ENCODE assay signal across 22 cellular contexts in genomic region chr6:36641543-36641942, GRCh38. TPM values are rescaled to one million over a fixed set of nuclear protein-coding genes. Genes with fewer than 3 reads are reported as not detected.
A peak's percentile ranks its signal among the peaks of the same experiment; 100 is the strongest.
DNase-seq lines count a peak whose midpoint lies in the region; ATAC-seq and TF ChIP-seq lines count a peak whose summit lies in the region.
"Had no signal": no experiment of that assay in that cellular context is flagged by ENCODE, and none has a peak within 500 bp of the region (broad histone marks: within the 10 kb centered on the region; RNA-seq: fewer than 3 reads in every experiment).

No MANE protein-coding gene starts in this region.

- H3K4ac ChIP-seq in H9 (ENCODE audit: low read depth, low read length) (no peak overlapping the region), neuronal stem cell (ENCODE audit: low read length) (no peak overlapping the region)

- CTCF ChIA-PET in WTC11 (lab: Charles Lee) = no interaction called here

- DNase-seq in H9 (no peak), WTC11 (ENCODE audit: low spot score) (no peak), left lobe of liver (ENCODE audit: low spot score) (peak; percentile 69), neuronal stem cell (ENCODE audit: low spot score) (no peak), immature natural killer cell (no peak), right cardiac atrium (no peak), ecto neural progenitor cell (ENCODE audit: low spot score) (no peak)
- DNase-seq in natural killer cell treated with Interleukin-12 subunit alpha and Interleukin-12 subunit beta and Interleukin-15 and Interleukin-18, amount 100 ng/mL, for 72 hours (ENCODE audit: low spot score) = no peak
- DNase-seq: Caco-2; CD4-positive, alpha-beta memory T cell; DMS 273 treated with DMSO at 0.1 percent for 48 hours; DMS79 treated with DMSO at 0.1 percent for 48 hours; GOT3; NCI-H1694; NCI-H2081; NCI-H2171; NCI-H526; SJCRH30 had no signal

- no peak overlapping the region for H3K18ac ChIP-seq in H9 (ENCODE audit: insufficient read length, low read depth, low read length)
- no peak overlapping the region for H3K18ac ChIP-seq in neuronal stem cell (ENCODE audit: low read length)

- intact Hi-C loops in right cardiac atrium (cut with DNase I) = no loop called here

- H3K79me1 ChIP-seq in H9 (ENCODE audit: insufficient read depth, low read depth, low read length, poor library complexity, severe bottlenecking) (no peaks in the 10 kb centered on the region), neuronal stem cell (ENCODE audit: low read depth, low read length) (no peaks in the 10 kb centered on the region)

- no peak overlapping the region for H3K23ac ChIP-seq in H9 (ENCODE audit: insufficient read length, low read depth, low read length)
- no peak overlapping the region for H3K23ac ChIP-seq in neuronal stem cell (ENCODE audit: low read depth, low read length, poor library complexity)

- no peak overlapping the region for H2BK15ac ChIP-seq in H9 (ENCODE audit: low read depth, low read length)
- H2BK15ac ChIP-seq in neuronal stem cell (ENCODE audit: low read length) = no peak overlapping the region

- H3K4me3 ChIP-seq in neuronal stem cell (ENCODE audit: low read length in 2 of 2) (no peak overlapping the region), right cardiac atrium (ENCODE audit: low read length) (no peak overlapping the region)
- H3K4me3 ChIP-seq: SJCRH30 had no signal

- H3K14ac ChIP-seq in H9 (ENCODE audit: insufficient read depth, low read length) (no peak overlapping the region), neuronal stem cell (ENCODE audit: low read length) (no peak overlapping the region)

- H3K23me2 ChIP-seq in H9 (ENCODE audit: insufficient read length, low read depth, low read length, poor library complexity, severe bottlenecking) = no peaks in the 10 kb centered on the region

- H3K27me3 ChIP-seq in H9 (ENCODE audit: insufficient read depth, low read length) (no peaks in the 10 kb centered on the region), neuronal stem cell (ENCODE audit: control insufficient read depth in 3 of 3, insufficient read depth in 3 of 3, low read depth in 1 of 3, low read length in 3 of 3) (no peaks in the 10 kb centered on the region), right cardiac atrium (ENCODE audit: control insufficient read depth, insufficient read depth) (no peaks in the 10 kb centered on the region)
- H3K27me3 ChIP-seq: SJCRH30 had no signal

- H2BK120ac ChIP-seq in H9 (ENCODE audit: low read depth, low read length, poor library complexity, severe bottlenecking) = no peak overlapping the region
- no peak overlapping the region for H2BK120ac ChIP-seq in neuronal stem cell (ENCODE audit: low read depth, low read length)

- no peaks in the 10 kb centered on the region for H3K4me1 ChIP-seq in H9 (ENCODE audit: insufficient read depth, low read length)
- H3K4me1 ChIP-seq in neuronal stem cell (ENCODE audit: control insufficient read depth in 2 of 2, insufficient read depth in 1 of 2, low read depth in 1 of 2, low read length in 2 of 2) = peaks cover 10 to 16% of the 10 kb centered on the region in 2 donors
- H3K4me1 ChIP-seq in right cardiac atrium (ENCODE audit: control insufficient read depth, insufficient read depth, low read length) = peaks cover 4% of the 10 kb centered on the region
- H3K4me1 ChIP-seq: Caco-2 had no signal

- no peaks in the 10 kb centered on the region for H3K36me3 ChIP-seq in neuronal stem cell (replicated peaks in 1 of 2; ENCODE audit: control insufficient read depth in 2 of 2, insufficient read depth in 2 of 2, low read length in 2 of 2)
- H3K36me3 ChIP-seq: SJCRH30 had no signal

- H2AFZ ChIP-seq in H9 (ENCODE audit: low read length) (no peak overlapping the region), neuronal stem cell (ENCODE audit: low read length) (peak overlapping the region; percentile 24)

- H2BK12ac ChIP-seq in H9 (ENCODE audit: insufficient read length, low read depth, low read length) (no peak overlapping the region), neuronal stem cell (ENCODE audit: low read length) (no peak overlapping the region)

- H3K4me3 Mint-ChIP-seq in H9 (no peak overlapping the region; a peak in 1 of 5 replicates), WTC11 (no peak overlapping the region), immature natural killer cell (no peak overlapping the region)
- H3K4me3 Mint-ChIP-seq in natural killer cell treated with Interleukin-12 subunit alpha and Interleukin-12 subunit beta and Interleukin-15 and Interleukin-18, amount 100 ng/mL, for 72 hours = no peak overlapping the region
- H3K4me3 Mint-ChIP-seq: CD4-positive, alpha-beta memory T cell had no signal

- H4K8ac ChIP-seq in H9 (replicated peaks; ENCODE audit: insufficient read length, low read depth, low read length) (no peak overlapping the region), neuronal stem cell (ENCODE audit: low read depth, low read length) (no peak overlapping the region)

- no peak for TF ChIP-seq CTCF in H9 (conservative IDR thresholded peaks at IDR 0.05)
- TF ChIP-seq CTCF in WTC11 (IDR thresholded peaks at IDR 0.05) = no peak

- H2AK5ac ChIP-seq in H9 (ENCODE audit: insufficient read length, low read length) (no peak overlapping the region), neuronal stem cell (ENCODE audit: low read depth, low read length) (no peak overlapping the region)

- ATAC-seq in WTC11 (no peak), left lobe of liver (peak; percentile 18), right cardiac atrium (no peak)
- no peak for ATAC-seq in natural killer cell treated with Interleukin-12 subunit alpha and Interleukin-12 subunit beta and Interleukin-15 and Interleukin-18, amount 100 ng/mL, for 72 hours
- ATAC-seq: HCT116 had no signal

- H4K91ac ChIP-seq in H9 (ENCODE audit: insufficient read length, low read depth, low read length) (no peak overlapping the region), neuronal stem cell (ENCODE audit: low read depth, low read length, poor library complexity) (no peak overlapping the region)

- no peaks in the 10 kb centered on the region for H3K9me3 ChIP-seq in H9 (ENCODE audit: control insufficient read depth, low read depth, low read length)
- H3K9me3 ChIP-seq in neuronal stem cell (replicated peaks in 1 of 2; ENCODE audit: control insufficient read depth in 2 of 2, insufficient read depth in 1 of 2, low read depth in 1 of 2, low read length in 2 of 2) = no peaks in the 10 kb centered on the region
- no peaks in the 10 kb centered on the region for H3K9me3 ChIP-seq in right cardiac atrium (ENCODE audit: control insufficient read depth, low read length)
- H3K9me3 ChIP-seq: Caco-2, SJCRH30 had no signal

- H3K9ac ChIP-seq in H9 (ENCODE audit: extremely low read depth, insufficient read length, low read length) (no peak overlapping the region), neuronal stem cell (ENCODE audit: low read depth, low read length, poor library complexity) (no peak overlapping the region)
- H3K9ac ChIP-seq: KMS-11 had no signal

- H4K5ac ChIP-seq in H9 (ENCODE audit: insufficient read length, low read depth, low read length) = no peak overlapping the region

- H3K27ac ChIP-seq in H9 (ENCODE audit: insufficient read length, low read depth, low read length) (no peak overlapping the region), neuronal stem cell (replicated peaks; ENCODE audit: low read length) (no peak overlapping the region), right cardiac atrium (ENCODE audit: low read length) (no peak overlapping the region)
- H3K27ac ChIP-seq: KMS-11, SJCRH30 had no signal

- H3K79me2 ChIP-seq in H9 (ENCODE audit: insufficient read depth, low read length) = no peaks in the 10 kb centered on the region

- peaks cover 21 to 25% of the 10 kb centered on the region in 2 experiments for H3K4me1 Mint-ChIP-seq in H9
- H3K4me1 Mint-ChIP-seq in WTC11 = peaks cover 19% of the 10 kb centered on the region
- no peaks in the 10 kb centered on the region for H3K4me1 Mint-ChIP-seq in immature natural killer cell
- H3K4me1 Mint-ChIP-seq in natural killer cell treated with Interleukin-12 subunit alpha and Interleukin-12 subunit beta and Interleukin-15 and Interleukin-18, amount 100 ng/mL, for 72 hours (ENCODE audit: low read depth in 2 of 2) = no peaks in the 10 kb centered on the region
- H3K4me1 Mint-ChIP-seq: CD4-positive, alpha-beta memory T cell had no signal

- H3K27me3 Mint-ChIP-seq in H9 (ENCODE audit: low read depth) (no peaks in the 10 kb centered on the region; the same call in 1 of the 2 replicates), WTC11 (ENCODE audit: low read depth) (no peaks in the 10 kb centered on the region; the same call in 1 of the 2 replicates), immature natural killer cell (ENCODE audit: low read depth in 3 of 3) (peaks cover 0 to 1% (median 0%) of the 10 kb centered on the region in 3 donors)
- no peaks in the 10 kb centered on the region for H3K27me3 Mint-ChIP-seq in natural killer cell treated with Interleukin-12 subunit alpha and Interleukin-12 subunit beta and Interleukin-15 and Interleukin-18, amount 100 ng/mL, for 72 hours
- H3K27me3 Mint-ChIP-seq: CD4-positive, alpha-beta memory T cell had no signal

- no peaks in the 10 kb centered on the region for H4K20me1 ChIP-seq in H9 (ENCODE audit: control insufficient read depth, insufficient read depth, insufficient read length)

- H3K27ac Mint-ChIP-seq in H9 = peak overlapping the region; percentile 59 to 95 (median 83); a peak in 3 of 7 replicates
- peak overlapping the region; percentile 91 for H3K27ac Mint-ChIP-seq in WTC11
- H3K27ac Mint-ChIP-seq in immature natural killer cell = no peak overlapping the region
- no peak overlapping the region for H3K27ac Mint-ChIP-seq in natural killer cell treated with Interleukin-12 subunit alpha and Interleukin-12 subunit beta and Interleukin-15 and Interleukin-18, amount 100 ng/mL, for 72 hours

- H3K4me2 ChIP-seq in H9 (ENCODE audit: insufficient read depth, insufficient read length, low read length) (no peak overlapping the region), neuronal stem cell (ENCODE audit: insufficient read depth, low read length, poor library complexity, severe bottlenecking) (no peak overlapping the region)
- H3K4me2 ChIP-seq: KMS-11 had no signal

- H3K9me3 Mint-ChIP-seq in H9 (no peaks in the 10 kb centered on the region; a peak in 1 of 5 replicates), WTC11 (no peaks in the 10 kb centered on the region), immature natural killer cell (no peaks in the 10 kb centered on the region)
- no peaks in the 10 kb centered on the region for H3K9me3 Mint-ChIP-seq in natural killer cell treated with Interleukin-12 subunit alpha and Interleukin-12 subunit beta and Interleukin-15 and Interleukin-18, amount 100 ng/mL, for 72 hours
- H3K9me3 Mint-ChIP-seq: CD4-positive, alpha-beta memory T cell had no signal

- POLR2A ChIA-PET in WTC11 (lab: Charles Lee) = no interaction called here

- H3K56ac ChIP-seq in H9 (ENCODE audit: insufficient read length, low read depth, low read length) = no peak overlapping the region

- H3K36me3 Mint-ChIP-seq in H9 (ENCODE audit: insufficient read depth in 1 of 3, low read depth in 3 of 3) (no peaks in the 10 kb centered on the region), WTC11 (no peaks in the 10 kb centered on the region), immature natural killer cell (peaks cover 0 to 4% (median 0%) of the 10 kb centered on the region in 3 donors)
- H3K36me3 Mint-ChIP-seq in natural killer cell treated with Interleukin-12 subunit alpha and Interleukin-12 subunit beta and Interleukin-15 and Interleukin-18, amount 100 ng/mL, for 72 hours = no peaks in the 10 kb centered on the region
- H3K36me3 Mint-ChIP-seq: CD4-positive, alpha-beta memory T cell had no signal

- H3T11ph ChIP-seq in H9 (ENCODE audit: low read length) = no peak overlapping the region

- H2BK5ac ChIP-seq in H9 (ENCODE audit: insufficient read length, low read length) (no peak overlapping the region), neuronal stem cell (ENCODE audit: low read length) (no peak overlapping the region)

- WGBS in H9 (ENCODE audit: extremely low coverage, insufficient read length, low lambda C conversion rate) = no CpG with 5 or more reads among the region's 3 CpGs
- no CpG with 5 or more reads among the region's 3 CpGs for WGBS in neuronal stem cell (ENCODE audit: extremely low coverage in 2 of 2, insufficient read length in 2 of 2, insufficient replicate concordance in 1 of 2), 2 donors
- 75% methylated on average over 3 of the region's 3 CpGs for WGBS in right cardiac atrium

- no peak overlapping the region for H2BK20ac ChIP-seq in H9 (ENCODE audit: low read depth, low read length, poor library complexity, severe bottlenecking)

RNA-seq across cellular contexts. Expression of gene CDKN1A, which starts 37.0 kb away (rescaled TPM):
- 17.4 and 19.1 TPM in 2 replicates for total RNA-seq in H9 (2021)
- 35.9 to 75.1 TPM (median 38.1 TPM) in 3 replicates for total RNA-seq in WTC11 (2021)
- 32.6 TPM for total RNA-seq in left lobe of liver
- polyA plus RNA-seq in neuronal stem cell (2013, experiment 1 of 2) = 54.0 TPM
- polyA plus RNA-seq in neuronal stem cell (2013, experiment 2 of 2) = 53.5 TPM
- polyA plus RNA-seq in immature natural killer cell = 10 to 100 TPM in 1 of 3 donors, 1 to 10 TPM in 2; 3.3 to 13.6 (median 7.0) TPM
- 100 to 1,000 TPM; 176 to 617 TPM for total RNA-seq in natural killer cell treated with Interleukin-12 subunit alpha and Interleukin-12 subunit beta and Interleukin-15 and Interleukin-18, amount 100 ng/mL, for 72 hours
- total RNA-seq in right cardiac atrium = 10 to 100 TPM; 38.5 to 68.6 (median 52.9) TPM
- 59.8 TPM for polyA plus RNA-seq in right cardiac atrium

RNA-seq across cellular contexts. Expression of gene SRSF3, which starts 47.4 kb away (rescaled TPM):
- 954 and 960 TPM in 2 replicates for total RNA-seq in H9 (2021)
- total RNA-seq in WTC11 (2021) = 554 to 645 TPM (median 644 TPM) in 3 replicates
- total RNA-seq in left lobe of liver = 58.7 TPM
- polyA plus RNA-seq in neuronal stem cell (2013, experiment 1 of 2) = 276 TPM
- polyA plus RNA-seq in neuronal stem cell (2013, experiment 2 of 2) = 284 TPM
- polyA plus RNA-seq in immature natural killer cell = 100 to 1,000 TPM; 344 to 391 (median 379) TPM
- total RNA-seq in natural killer cell treated with Interleukin-12 subunit alpha and Interleukin-12 subunit beta and Interleukin-15 and Interleukin-18, amount 100 ng/mL, for 72 hours = 100 to 1,000 TPM; 455 to 498 TPM
- total RNA-seq in right cardiac atrium = 100 to 1,000 TPM; 144 to 185 (median 151) TPM
- 137 TPM for polyA plus RNA-seq in right cardiac atrium

RNA-seq across cellular contexts. Expression of gene RAB44, which starts 56.1 kb away (rescaled TPM):
- total RNA-seq in H9 (2021) (0.04 TPM in 1 of 2 replicates, not detected in the other), WTC11 (2021) (0.07 to 0.11 TPM in 2 of 3 replicates, not detected in the other), left lobe of liver (0.08 TPM), right cardiac atrium (under 1 TPM in 2 of 4 donors, not detected in 2; 0.06 TPM)
- polyA plus RNA-seq in neuronal stem cell (2013, experiment 1 of 2) = 0.01 TPM
- polyA plus RNA-seq in neuronal stem cell (2013, experiment 2 of 2) = 0.01 TPM
- polyA plus RNA-seq in immature natural killer cell (not detected), right cardiac atrium (not detected)
- total RNA-seq in natural killer cell treated with Interleukin-12 subunit alpha and Interleukin-12 subunit beta and Interleukin-15 and Interleukin-18, amount 100 ng/mL, for 72 hours = 1 to 10 TPM; 4.1 to 7.9 TPM
- total RNA-seq: Caco-2; CD4-positive, alpha-beta memory T cell; HT1080; M059J; SJCRH30 had no signal
- polyA plus RNA-seq: CD4-positive, alpha-beta memory T cell had no signal

Comparison
In these comparisons a context has a peak if more than half of its experiments do, and no peak if none do; other contexts are left out.
1. H3K27ac Mint-ChIP-seq: peak in H9 (3 of 3) and WTC11 (single experiment); none in immature natural killer cell (0 of 6) and natural killer cell treated with Interleukin-12 subunit alpha and Interleukin-12 subunit beta and Interleukin-15 and Interleukin-18, amount 100 ng/mL, for 72 hours (0 of 2).